Comparison of ENCODE assay signal across 2 cellular contexts in genomic region chr4:167117273-167117672, GRCh38.
TF ChIP-seq lines count a peak whose summit lies in the region.

No MANE protein-coding gene starts in this region.

TF ChIP-seq in GM23338, 12 proteins besides CTCF, POLR2A, EP300 and RAD21:
- TF ChIP-seq ZNF331 (CRISPR knock-in tag; IDR thresholded peaks at IDR 0.05; ENCODE audit: low read depth): no peak
- TF ChIP-seq ETS1 (IDR thresholded peaks at IDR 0.05): no peak
- TF ChIP-seq NANOG (IDR thresholded peaks at IDR 0.05; ENCODE audit: borderline replicate concordance): no peak
- TF ChIP-seq ZNF114 (CRISPR knock-in tag; IDR thresholded peaks at IDR 0.05): no peak
- no peak for TF ChIP-seq POLR2AphosphoS5 (IDR thresholded peaks at IDR 0.05; ENCODE audit: low read depth)
- no peak for TF ChIP-seq EZH2phosphoT487 (IDR thresholded peaks at IDR 0.05; ENCODE audit: unreplicated experiment)
- TF ChIP-seq EZH2 (IDR thresholded peaks at IDR 0.05; ENCODE audit: low read depth, unreplicated experiment): no peak
- no peak for TF ChIP-seq JUNB (IDR thresholded peaks at IDR 0.05; ENCODE audit: unreplicated experiment)

TF ChIP-seq in H1, 55 proteins besides CTCF, POLR2A, EP300 and RAD21:
- TF ChIP-seq RBBP5 (IDR thresholded peaks at IDR 0.05; ENCODE audit: borderline replicate concordance, low read depth, low read length) (no peak), CTBP2 (IDR thresholded peaks at IDR 0.05; ENCODE audit: borderline replicate concordance, insufficient read depth, insufficient read length, low read length) (no peak)
